In genomic region chr13:99086869-99087129, GRCh38 we compare ENCODE assay signal across 8 cellular contexts.
A peak's percentile ranks its signal among the peaks of the same experiment; 100 is the strongest.
DNase-seq lines count a peak whose midpoint lies in the region; ATAC-seq and TF ChIP-seq lines count a peak whose summit lies in the region.

No MANE protein-coding gene starts in this region.

- H3K4me3 ChIP-seq in MM.1S (ENCODE audit: low read length) (peak overlapping the region; percentile 91), right atrium auricular region (peak overlapping the region; percentile 75 to 89), skeletal muscle tissue (ENCODE audit: low read length in 3 of 3) (peak overlapping the region; percentile 81 to 92 (median 83))

- peak; percentile 19 for ATAC-seq in GM21619 (IDR thresholded peaks at IDR 0.05; ENCODE audit: unreplicated experiment)

- no peaks in the 10 kb centered on the region for H3K27me3 ChIP-seq in MM.1S (replicated peaks; ENCODE audit: insufficient read depth, low read length)
- H3K27me3 ChIP-seq in right atrium auricular region, result no peaks in the 10 kb centered on the region
- H3K27me3 ChIP-seq in skeletal muscle tissue (ENCODE audit: control insufficient read depth in 3 of 3, insufficient read depth in 3 of 3, low read length in 3 of 3), result no peaks in the 10 kb centered on the region

- peak overlapping the region; percentile 95 for H3K4me2 ChIP-seq in MM.1S (ENCODE audit: low read depth, low read length)

- H3K9ac ChIP-seq in MM.1S (ENCODE audit: low read length) (peak overlapping the region; percentile 80), skeletal muscle tissue (ENCODE audit: low read depth in 1 of 3, low read length in 3 of 3) (peak overlapping the region; percentile 79 to 82 (median 82))

- H3K9me3 ChIP-seq in MM.1S (replicated peaks; ENCODE audit: insufficient read depth, low read length) (no peaks in the 10 kb centered on the region), right atrium auricular region (no peaks in the 10 kb centered on the region), skeletal muscle tissue (ENCODE audit: control insufficient read depth in 3 of 3, low read length in 3 of 3) (no peaks in the 10 kb centered on the region)

- TF ChIP-seq CTCF in MM.1S (IDR thresholded peaks at IDR 0.05; ENCODE audit: low read length) (no peak), right atrium auricular region (IDR thresholded peaks at IDR 0.05) (no peak)

- no peaks in the 10 kb centered on the region for H4K20me1 ChIP-seq in MM.1S (ENCODE audit: insufficient read depth, low read length)

- H3K9me2 ChIP-seq in MM.1S (replicated peaks; ENCODE audit: insufficient read depth, low read length), result no peaks in the 10 kb centered on the region

- no peaks in the 10 kb centered on the region for H3K27me3 Mint-ChIP-seq in activated T-helper 2 cell treated with anti-CD3 and anti-CD28 coated beads, Interferon-gamma antibody, Interleukin-2, Interleukin-4, amounts not matched to agents 10 μg/mL and 5 μg/mL and 100 μg/mL, durations not matched to agents 14 hours and 24 hours and 36 hours (ENCODE audit: low read depth)

- H3K27ac Mint-ChIP-seq in activated T-helper 2 cell treated with anti-CD3 and anti-CD28 coated beads, Interferon-gamma antibody, Interleukin-2, Interleukin-4, amounts not matched to agents 10 μg/mL and 5 μg/mL and 100 μg/mL, durations not matched to agents 14 hours and 24 hours and 36 hours, result no peak overlapping the region

- H3K4me1 Mint-ChIP-seq in activated T-helper 2 cell treated with anti-CD3 and anti-CD28 coated beads, Interferon-gamma antibody, Interleukin-2, Interleukin-4, amounts not matched to agents 10 μg/mL and 5 μg/mL and 100 μg/mL, durations not matched to agents 14 hours and 24 hours and 36 hours (ENCODE audit: low read depth), result peaks cover 33% of the 10 kb centered on the region

- intact Hi-C loops in activated T-helper 2 cell treated with anti-CD3 and anti-CD28 coated beads, Interferon-gamma antibody, Interleukin-2, Interleukin-4, amounts not matched to agents 10 μg/mL and 5 μg/mL and 100 μg/mL, durations not matched to agents 14 hours and 24 hours and 36 hours (cut with micrococcal nuclease), result loop anchor here (1.0 to 10.0 kb wide), 8 partner anchors 38 to 512 kb away; partner anchors contain the start of genes GPR18, STK24 and TM9SF2

- H3K27ac ChIP-seq in MM.1S (ENCODE audit: low read length) (peak overlapping the region; percentile 77), right atrium auricular region (peak overlapping the region; percentile 97 to 98), skeletal muscle tissue (ENCODE audit: low read depth, low read length) (peak overlapping the region; percentile 85)

- H3F3A ChIP-seq in MM.1S (ENCODE audit: insufficient read depth, low read length), result peaks cover 25% of the 10 kb centered on the region

- peak overlapping the region; percentile 21 for H3K4me3 Mint-ChIP-seq in activated T-helper 2 cell treated with anti-CD3 and anti-CD28 coated beads, Interferon-gamma antibody, Interleukin-2, Interleukin-4, amounts not matched to agents 10 μg/mL and 5 μg/mL and 100 μg/mL, durations not matched to agents 14 hours and 24 hours and 36 hours (ENCODE audit: low read depth)

- no peaks in the 10 kb centered on the region for H3K9me3 Mint-ChIP-seq in activated T-helper 2 cell treated with anti-CD3 and anti-CD28 coated beads, Interferon-gamma antibody, Interleukin-2, Interleukin-4, amounts not matched to agents 10 μg/mL and 5 μg/mL and 100 μg/mL, durations not matched to agents 14 hours and 24 hours and 36 hours

- H3K36me3 ChIP-seq in MM.1S (replicated peaks; ENCODE audit: insufficient read depth, low read length), result no peaks in the 10 kb centered on the region
- H3K36me3 ChIP-seq in right atrium auricular region, result no peaks in the 10 kb centered on the region
- H3K36me3 ChIP-seq in skeletal muscle tissue (ENCODE audit: control insufficient read depth in 3 of 3, insufficient read depth in 3 of 3, low read length in 3 of 3), result no peaks in the 10 kb centered on the region

- H3K4me1 ChIP-seq in MM.1S (ENCODE audit: low read length) (peaks cover 23% of the 10 kb centered on the region), right atrium auricular region (peaks cover 0 to 24% of the 10 kb centered on the region in 2 donors), skeletal muscle tissue (ENCODE audit: control insufficient read depth in 3 of 3, insufficient read depth in 3 of 3, low read length in 3 of 3) (peaks cover 3 to 29% (median 12%) of the 10 kb centered on the region in 3 donors)

- H2AFZ ChIP-seq in MM.1S (ENCODE audit: low read length), result peak overlapping the region; percentile 90

- DNase-seq in COR-L47 (lab: John Stamatoyannopoulos, UW), result peak; percentile 44
- peak; percentile 42 for DNase-seq in MM.1S
- DNase-seq in activated T-helper 2 cell treated with anti-CD3 and anti-CD28 coated beads, Interferon-gamma antibody, Interleukin-2, Interleukin-4, amounts not matched to agents 10 μg/mL and 5 μg/mL and 100 μg/mL, durations not matched to agents 14 hours and 24 hours and 36 hours (ENCODE audit: low spot score), result peak; percentile 46
- DNase-seq in right atrium auricular region (ENCODE audit: low spot score), result no peak
- no peak for DNase-seq in inferior parietal cortex (ENCODE audit: extremely low spot score)
- no peak for DNase-seq in cortex of kidney (lab: John Stamatoyannopoulos, UW)

- peaks cover 5% of the 10 kb centered on the region for H3K36me3 Mint-ChIP-seq in activated T-helper 2 cell treated with anti-CD3 and anti-CD28 coated beads, Interferon-gamma antibody, Interleukin-2, Interleukin-4, amounts not matched to agents 10 μg/mL and 5 μg/mL and 100 μg/mL, durations not matched to agents 14 hours and 24 hours and 36 hours (ENCODE audit: low read depth)

- H3K79me2 ChIP-seq in MM.1S (ENCODE audit: low read length), result peaks cover 35% of the 10 kb centered on the region

Comparison
In these comparisons a context has a peak if more than half of its experiments do, and no peak if none do; other contexts are left out.
1. DNase-seq: peak in COR-L47 (single experiment), MM.1S (single experiment) and activated T-helper 2 cell treated with anti-CD3 and anti-CD28 coated beads, Interferon-gamma antibody, Interleukin-2, Interleukin-4, amounts not matched to agents 10 μg/mL and 5 μg/mL and 100 μg/mL, durations not matched to agents 14 hours and 24 hours and 36 hours (single experiment); none in right atrium auricular region (single experiment), inferior parietal cortex (single experiment) and cortex of kidney (single experiment).
2. Peak in every context shown above with its lines, with median percentiles within 50 percentile points of each other: H3K27ac ChIP-seq and H3K4me3 ChIP-seq.